ENCODE assay signal across 8 cellular contexts in genomic region chr9:69759478-69760277, GRCh38. TPM values are rescaled to one million over a fixed set of nuclear protein-coding genes. Genes with fewer than 3 reads are reported as not detected.
DNase-seq lines count a peak whose midpoint lies in the region; ATAC-seq and TF ChIP-seq lines count a peak whose summit lies in the region.

Gene PTAR1, minus strand, starts transcription at chr9:69760011. Its CDS starts 73 bp downstream, at chr9:69759938.

- peak within 1 kb of the TSS; percentile 94 to 97 for H4K8ac ChIP-seq in IMR-90 (ENCODE audit: low read depth in 2 of 2, low read length in 2 of 2)

- DNase-seq in DMS 273 treated with DMSO at 0.1 percent for 48 hours (lab: John Stamatoyannopoulos, UW), result peak; percentile 68
- DNase-seq in IMR-90, result peak; percentile 86
- peak; percentile 95 for DNase-seq in OCI-LY7 (ENCODE audit: low spot score)
- DNase-seq in activated T-cell treated with anti-CD3 and anti-CD28 coated beads for 4 hours, result peak; percentile 80
- DNase-seq in epithelial cell of prostate (ENCODE audit: low read depth, low spot score), result peak; percentile 31
- peak; percentile 94 to 97 (median 96) for DNase-seq in mucosa of descending colon
- peak; percentile 66 to 79 for DNase-seq in stimulated activated CD8-positive, alpha-beta memory T cell treated with anti-CD3 and anti-CD28 coated beads, Interleukin-4, amount 100 ng/mL, for 1 hour (ENCODE audit: low read depth in 2 of 2, low spot score in 1 of 2)

- CTCF ChIA-PET in IMR-90 (lab: Yijun Ruan, JAX), result interaction anchor here (0.6 kb wide), 1 partner anchor 580 kb away, joined by 4 read pairs; no protein-coding TSS in a partner anchor
- CTCF ChIA-PET in OCI-LY7 (lab: Charles Lee; ENCODE audit: unreplicated experiment), result interaction anchor here (0.5 kb wide), 1 partner anchor 843 kb away, joined by 3 read pairs; no protein-coding TSS in a partner anchor

- peak within 1 kb of the TSS; percentile 88 for H2AK9ac ChIP-seq in IMR-90 (replicated peaks; ENCODE audit: low read depth, low read length, poor library complexity)

- H2BK120ac ChIP-seq in IMR-90 (ENCODE audit: low read depth, low read length), result peak within 1 kb of the TSS; percentile 87

- H3K4me3 ChIP-seq in IMR-90 (ENCODE audit: insufficient read depth, low read depth, low read length) (peak within 1 kb of the TSS; percentile 98), OCI-LY7 (ENCODE audit: low read depth, low read length, poor library complexity, severe bottlenecking) (peak within 1 kb of the TSS; percentile 76), mucosa of descending colon (peak within 1 kb of the TSS; percentile 65)

- intact Hi-C loops in IMR-90 (cut with micrococcal nuclease) (loop anchor here (1.0 kb wide), 1 partner anchor 86 kb away; no protein-coding TSS in a partner anchor), OCI-LY7 (cut with micrococcal nuclease; ENCODE audit: unreplicated experiment) (loop anchor here (1.0 to 10.0 kb wide), 3 partner anchors 499 to 975 kb away; partner anchors contain the start of gene SMC5), mucosa of descending colon (cut with DNase I, micrococcal nuclease) (no loop called here)

- peak within 1 kb of the TSS; percentile 95 for H3K56ac ChIP-seq in IMR-90 (ENCODE audit: extremely low read depth, insufficient read depth, low read length)

- peak within 1 kb of the TSS; percentile 99 for H3K9ac ChIP-seq in IMR-90 (ENCODE audit: low read depth, low read length)

- peak within 1 kb of the TSS; percentile 96 for H2AFZ ChIP-seq in IMR-90 (replicated peaks; ENCODE audit: low read length, poor library complexity)
- H2AFZ ChIP-seq in OCI-LY7 (ENCODE audit: low read length), result peak within 1 kb of the TSS; percentile 88

- no peak for TF ChIP-seq RAD21 in IMR-90 (IDR thresholded peaks at IDR 0.05; ENCODE audit: low read length)

- H3K9me1 ChIP-seq in IMR-90 (ENCODE audit: insufficient read depth, low read length), result no peaks in the 10 kb centered on the region

- peak within 1 kb of the TSS; percentile 99 for H4K5ac ChIP-seq in IMR-90 (ENCODE audit: low read depth, low read length)

- H4K20me1 ChIP-seq in IMR-90 (ENCODE audit: insufficient read depth, low read length), result peaks cover 5% of the 10 kb centered on the region; the same call in 1 of the 2 replicates
- H4K20me1 ChIP-seq in OCI-LY7 (ENCODE audit: insufficient read depth, low read length), result no peaks in the 10 kb centered on the region

- H3K9me3 ChIP-seq in IMR-90 (ENCODE audit: control insufficient read depth, insufficient read depth, low read length) (no peaks in the 10 kb centered on the region), OCI-LY7 (ENCODE audit: low read length) (no peaks in the 10 kb centered on the region), mucosa of descending colon (no peaks in the 10 kb centered on the region)

- dilution Hi-C loops in IMR-90 (cut with HindIII; ENCODE audit: low sequenced_read_pairs, unreplicated experiment), result no loop called here

- no peaks in the 10 kb centered on the region for H3K27me3 ChIP-seq in IMR-90 (ENCODE audit: control insufficient read depth, insufficient read depth, low read length)

- H4K91ac ChIP-seq in IMR-90 (ENCODE audit: insufficient read depth, low read depth, low read length), result peak within 1 kb of the TSS; percentile 90

- peak within 1 kb of the TSS; percentile 97 for H3K4me2 ChIP-seq in IMR-90 (ENCODE audit: low read depth, low read length)
- H3K4me2 ChIP-seq in OCI-LY7 (ENCODE audit: low read length), result peak within 1 kb of the TSS; percentile 94

- whole genome bisulfite sequencing in IMR-90 (ENCODE audit: extremely low coverage in 2 of 2, insufficient read length in 1 of 2), 2 experiments, result 0% methylated on average over 40 of the region's 95 CpGs; no CpG with 5 or more reads in 1 of the 2 experiments

- H2AK5ac ChIP-seq in IMR-90 (ENCODE audit: low read depth, low read length), result peak within 1 kb of the TSS; percentile 65

- H3K79me2 ChIP-seq in OCI-LY7 (ENCODE audit: insufficient read depth, low read depth, low read length), result peaks cover 46% of the 10 kb centered on the region

- peak within 1 kb of the TSS; percentile 96 for H2BK5ac ChIP-seq in IMR-90 (ENCODE audit: low read depth, low read length, poor library complexity, severe bottlenecking)

- H3K4me1 ChIP-seq in IMR-90 (ENCODE audit: control insufficient read depth, insufficient read depth, low read length) (peaks cover 1% of the 10 kb centered on the region; the same call in 1 of the 2 replicates), OCI-LY7 (ENCODE audit: insufficient read depth, low read length, poor library complexity, severe bottlenecking) (peaks cover 21% of the 10 kb centered on the region), mucosa of descending colon (ENCODE audit: low read depth) (peaks cover 10% of the 10 kb centered on the region)

- H2BK20ac ChIP-seq in IMR-90 (ENCODE audit: low read depth, low read length), result peak within 1 kb of the TSS; percentile 15; the same call in 1 of the 2 replicates

- H2BK15ac ChIP-seq in IMR-90 (ENCODE audit: low read depth, low read length), result peak within 1 kb of the TSS; percentile 28; the same call in 1 of the 3 replicates

- BruUV-seq in IMR-90 (replicated peaks; lab: Mats Ljungman, UMichigan) (no TSS peak), OCI-LY7 (replicated peaks; lab: Mats Ljungman, UMichigan) (no TSS peak)

- H3K36me3 ChIP-seq in IMR-90 (ENCODE audit: control insufficient read depth, insufficient read depth, low read length) (no peaks in the 10 kb centered on the region; the same call in 1 of the 2 replicates), OCI-LY7 (ENCODE audit: insufficient read depth, low read length) (peaks cover 20% of the 10 kb centered on the region), mucosa of descending colon (ENCODE audit: low read depth) (peaks cover 4% of the 10 kb centered on the region)

- H3K23ac ChIP-seq in IMR-90 (ENCODE audit: low read depth, low read length), result peak within 1 kb of the TSS; percentile 83

- in situ Hi-C loops in IMR-90 (cut with MboI; ENCODE audit: low sequenced_read_pairs), result no loop called here

- TF ChIP-seq POLR2A in IMR-90 (IDR thresholded peaks at IDR 0.05; ENCODE audit: low read depth, low read length), result peak; percentile 80

- TF ChIP-seq CTCF in IMR-90 (conservative IDR thresholded peaks at IDR 0.05; ENCODE audit: low read depth, low read length), result no peak
- no peak for TF ChIP-seq CTCF in OCI-LY7 (conservative IDR thresholded peaks at IDR 0.05; ENCODE audit: low read length)
- no peak for TF ChIP-seq CTCF in mucosa of descending colon (IDR thresholded peaks at IDR 0.05)

- H3K4ac ChIP-seq in IMR-90 (ENCODE audit: low read depth, low read length), result peak within 1 kb of the TSS; percentile 90

- H3K9me2 ChIP-seq in OCI-LY7 (ENCODE audit: insufficient read depth, low read length), result no peaks in the 10 kb centered on the region

- POLR2A ChIA-PET in IMR-90 (lab: Charles Lee; ENCODE audit: unreplicated experiment) (interaction anchor here (0.7 to 1.3 kb wide), 3 partner anchors 12 to 88 kb away, joined by 3 to 4 read pairs (median 3); partner anchors contain the start of gene APBA1), OCI-LY7 (lab: Charles Lee) (interaction anchor here (0.7 to 1.2 kb wide), 3 partner anchors 14 to 75 kb away, joined by 3 read pairs; no protein-coding TSS in a partner anchor)

- H3K18ac ChIP-seq in IMR-90 (ENCODE audit: low read depth, low read length), result peak within 1 kb of the TSS; percentile 89

- H3K14ac ChIP-seq in IMR-90 (replicated peaks; ENCODE audit: low read depth, low read length), result peak within 1 kb of the TSS; percentile 84

- H3K27ac ChIP-seq in IMR-90 (ENCODE audit: insufficient read depth, low read length) (peak within 1 kb of the TSS; percentile 99), OCI-LY7 (ENCODE audit: low read depth, low read length, poor library complexity, severe bottlenecking) (peak within 1 kb of the TSS; percentile 86), epithelial cell of prostate (peak within 1 kb of the TSS; percentile 81)

- H3K79me1 ChIP-seq in IMR-90 (ENCODE audit: low read depth in 1 of 2, low read length in 2 of 2), result peaks cover 7 to 35% of the 10 kb centered on the region in 2 experiments; a peak in 2 of 4 replicates

- ATAC-seq in GM21529 (IDR thresholded peaks at IDR 0.05; ENCODE audit: unreplicated experiment) (peak; percentile 90), IMR-90 (ENCODE audit: low read depth) (peak; percentile 93), mucosa of descending colon (peak; percentile 99)

TF ChIP-seq in IMR-90, 13 proteins besides CTCF, POLR2A, EP300 and RAD21:
- TF ChIP-seq CHD1 (IDR thresholded peaks at IDR 0.05; ENCODE audit: low read depth, low read length) (peak; percentile 27; the same call in 1 of the 2 replicates), RFX5 (IDR thresholded peaks at IDR 0.05; ENCODE audit: low read depth, low read length) (no peak), MAZ (IDR thresholded peaks at IDR 0.05; ENCODE audit: borderline replicate concordance, low read depth, low read length) (peak; percentile 73; the same call in 1 of the 2 replicates), ELK1 (IDR thresholded peaks at IDR 0.05; ENCODE audit: borderline replicate concordance, low read depth, low read length) (no peak), MXI1 (IDR thresholded peaks at IDR 0.05; ENCODE audit: borderline replicate concordance, low read depth, low read length) (0 out of 2 replicates have a peak, but pooled peaks have one; percentile 61)

RNA-seq across cellular contexts. Expression of gene PTAR1, which starts in this region (rescaled TPM):
- total RNA-seq in IMR-90 (2012; rRNA removed) (110 and 115 TPM in 2 replicates), OCI-LY7 (2022) (48.2 and 56.4 TPM in 2 replicates), mucosa of descending colon (10 to 100 TPM; 63.0 to 71.5 (median 68.6) TPM)
- 7.5 and 10.6 TPM in 2 replicates for polyA plus RNA-seq in IMR-90 (2012; rRNA removed)
- polyA plus RNA-seq in IMR-90 (2012; cell fraction: cytosol; rRNA removed), result 0.92 and 1.3 TPM in 2 replicates
- 3.0 and 27.1 TPM in 2 replicates for polyA plus RNA-seq in IMR-90 (2012; cell fraction: nucleus; rRNA removed; ENCODE audit: low replicate concordance)
- 68.8 and 71.1 TPM in 2 replicates for total RNA-seq in OCI-LY7 (2014; rRNA removed; shearing (Covaris generic))

Comparison
In these comparisons a context has a peak if more than half of its experiments do, and no peak if none do; other contexts are left out.
1. Peak in every context shown above with its lines: DNase-seq, ATAC-seq, H3K4me3 ChIP-seq and H3K27ac ChIP-seq.
2. DNase-seq: peak in every context shown above with its lines; median percentile 96 in mucosa of descending colon; 95 in OCI-LY7; 86 in IMR-90; 80 in activated T-cell treated with anti-CD3 and anti-CD28 coated beads for 4 hours; 72 in stimulated activated CD8-positive, alpha-beta memory T cell treated with anti-CD3 and anti-CD28 coated beads, Interleukin-4, amount 100 ng/mL, for 1 hour; 68 in DMS 273 treated with DMSO at 0.1 percent for 48 hours; 31 in epithelial cell of prostate.
3. intact Hi-C loops: an anchor here in IMR-90 (1.0 kb wide) and OCI-LY7 (1.0 to 10.0 kb wide); none called in mucosa of descending colon.